In genomic region chr10:110568055-110568735, GRCh38 we compare ENCODE assay signal across 8 cellular contexts. TPM values are rescaled to one million over a fixed set of nuclear protein-coding genes. Genes with fewer than 3 reads are reported as not detected.
DNase-seq lines count a peak whose midpoint lies in the region; ATAC-seq and TF ChIP-seq lines count a peak whose summit lies in the region.

No MANE protein-coding gene starts in this region.

- peaks cover 3% of the 10 kb centered on the region for H3K36me3 Mint-ChIP-seq in IgD-negative memory B cell
- H3K36me3 Mint-ChIP-seq in activated CD4-positive, alpha-beta T cell treated with anti-CD3 and anti-CD28 coated beads for 36 hours (ENCODE audit: low read depth): peaks cover 21% of the 10 kb centered on the region

- peak overlapping the region; percentile 96 to 98 (median 97) for H3K27ac Mint-ChIP-seq in IgD-negative memory B cell
- peak overlapping the region; percentile 99 for H3K27ac Mint-ChIP-seq in activated CD4-positive, alpha-beta T cell treated with anti-CD3 and anti-CD28 coated beads for 36 hours

- CTCF ChIA-PET in activated CD4-positive, alpha-beta T cell treated with anti-CD3 and anti-CD28 coated beads for 36 hours (lab: Charles Lee): interaction anchor here (1.0 to 1.3 kb wide), 2 partner anchors 9 to 12 kb away, joined by 3 to 5 read pairs; no protein-coding TSS in a partner anchor

- intact Hi-C loops in activated CD4-positive, alpha-beta T cell treated with anti-CD3 and anti-CD28 coated beads for 36 hours (cut with DNase I, micrococcal nuclease): loop anchor here (5.0 kb wide), 5 partner anchors 299 to 646 kb away; partner anchors contain the start of genes ADD3 (in 1 of the 2) and XPNPEP1 (in 1 of the 2)
- intact Hi-C loops in dorsolateral prefrontal cortex (cut with DNase I): loop anchor here (5.0 kb wide), 1 partner anchor 261 kb away; no protein-coding TSS in a partner anchor

- H3K27me3 ChIP-seq in dorsolateral prefrontal cortex: no peaks in the 10 kb centered on the region

- H3K4me3 ChIP-seq in dorsolateral prefrontal cortex: peak overlapping the region; percentile 64 to 100 (median 95)

- ATAC-seq in GM21529 (IDR thresholded peaks at IDR 0.05; ENCODE audit: unreplicated experiment): peak; percentile 31
- peak; percentile 23 for ATAC-seq in activated CD4-positive, alpha-beta T cell treated with anti-CD3 and anti-CD28 coated beads for 36 hours

- peak overlapping the region; percentile 89 to 100 (median 98) for H3K4me3 Mint-ChIP-seq in IgD-negative memory B cell
- peak overlapping the region; percentile 93 for H3K4me3 Mint-ChIP-seq in activated CD4-positive, alpha-beta T cell treated with anti-CD3 and anti-CD28 coated beads for 36 hours

- no peaks in the 10 kb centered on the region for H3K9me3 Mint-ChIP-seq in IgD-negative memory B cell
- no peaks in the 10 kb centered on the region for H3K9me3 Mint-ChIP-seq in activated CD4-positive, alpha-beta T cell treated with anti-CD3 and anti-CD28 coated beads for 36 hours (ENCODE audit: low read depth)

- POLR2A ChIA-PET in activated CD4-positive, alpha-beta T cell treated with anti-CD3 and anti-CD28 coated beads for 36 hours (lab: Charles Lee): interaction anchor here (1.4 kb wide), 1 partner anchor 263 kb away, joined by 4 read pairs; the partner anchor contains the start of gene SMNDC1

- H3K4me1 Mint-ChIP-seq in IgD-negative memory B cell: peaks cover 24 to 41% (median 31%) of the 10 kb centered on the region in 3 donors
- H3K4me1 Mint-ChIP-seq in activated CD4-positive, alpha-beta T cell treated with anti-CD3 and anti-CD28 coated beads for 36 hours: peaks cover 39% of the 10 kb centered on the region

- peak; percentile 85 for DNase-seq in ELF-1 (ENCODE audit: low read depth, low spot score)
- peak; percentile 79 for DNase-seq in activated CD4-positive, alpha-beta T cell treated with anti-CD3 and anti-CD28 coated beads for 36 hours
- DNase-seq in dorsolateral prefrontal cortex: peak in 9 of 10 donors; percentile 20 to 61 (median 39)
- DNase-seq in medulla oblongata (ENCODE audit: extremely low spot score): peak; percentile 39
- DNase-seq in stimulated activated CD8-positive, alpha-beta memory T cell treated with anti-CD3 and anti-CD28 coated beads, Interleukin-12 subunit alpha, Interleukin-12 subunit beta, amount 100 ng/mL, for 24 hours (ENCODE audit: extremely low read depth): peak; percentile 16
- DNase-seq in SHP77 (lab: John Stamatoyannopoulos, UW): no peak

- TF ChIP-seq CTCF in dorsolateral prefrontal cortex (IDR thresholded peaks at IDR 0.05 in 54 of 56, conservative IDR thresholded peaks at IDR 0.05 in 2 of 56; ENCODE audit: low read depth in 1 of 56, partially characterized antibody in 56 of 56): no peak

- peaks cover 2% of the 10 kb centered on the region for H3K27me3 Mint-ChIP-seq in IgD-negative memory B cell
- H3K27me3 Mint-ChIP-seq in activated CD4-positive, alpha-beta T cell treated with anti-CD3 and anti-CD28 coated beads for 36 hours: peaks cover 12% of the 10 kb centered on the region

- peak overlapping the region in 58 of 59 donors; percentile 73 to 98 (median 94) for H3K27ac ChIP-seq in dorsolateral prefrontal cortex

RNA-seq across cellular contexts. Expression of gene SMC3, which starts 0.7 kb away (rescaled TPM):
- polyA plus RNA-seq in IgD-negative memory B cell: 70.1 TPM
- total RNA-seq in activated CD4-positive, alpha-beta T cell treated with anti-CD3 and anti-CD28 coated beads for 36 hours: 10 to 100 TPM; 76.8 to 83.5 TPM
- 10 to 100 TPM; 20.5 to 34.2 (median 26.0) TPM for total RNA-seq in dorsolateral prefrontal cortex

Comparison
In these comparisons a context has a peak if more than half of its experiments do, and no peak if none do; other contexts are left out.
1. DNase-seq: peak in ELF-1 (single experiment), activated CD4-positive, alpha-beta T cell treated with anti-CD3 and anti-CD28 coated beads for 36 hours (single experiment), dorsolateral prefrontal cortex (9 of 10), medulla oblongata (single experiment) and stimulated activated CD8-positive, alpha-beta memory T cell treated with anti-CD3 and anti-CD28 coated beads, Interleukin-12 subunit alpha, Interleukin-12 subunit beta, amount 100 ng/mL, for 24 hours (single experiment); none in SHP77 (0 of 2).